In the genomic region with DNA sequence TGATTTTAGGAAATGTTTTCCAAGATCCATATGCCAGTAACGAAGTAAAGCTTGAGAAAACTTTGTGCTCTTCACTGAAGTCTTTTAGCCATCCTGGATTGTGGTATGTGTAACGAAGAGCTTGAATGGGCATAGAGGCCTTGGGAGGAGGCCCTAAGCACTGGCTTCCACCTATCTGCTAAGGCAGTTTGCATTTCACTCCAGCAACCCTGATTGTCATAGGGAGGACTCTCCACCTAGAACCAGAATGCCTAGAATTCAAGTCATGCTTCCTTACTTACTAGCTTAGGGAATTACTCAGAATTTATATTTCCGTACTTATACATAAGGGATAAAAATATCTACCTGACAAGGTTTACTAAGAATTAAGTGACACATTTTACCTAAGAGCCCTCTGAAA, we compare ENCODE assay signal across 2 cellular contexts.
TF ChIP-seq lines count a peak whose summit lies in the region.

No MANE protein-coding gene starts in this region.

TF ChIP-seq in GM23338, 12 proteins besides CTCF, POLR2A, EP300 and RAD21:
- TF ChIP-seq JUNB (IDR thresholded peaks at IDR 0.05; ENCODE audit: unreplicated experiment) (no peak), EZH2 (IDR thresholded peaks at IDR 0.05; ENCODE audit: low read depth, unreplicated experiment) (no peak), CREB1 (CRISPR knock-in tag; IDR thresholded peaks at IDR 0.05; ENCODE audit: low read depth) (no peak), POLR2AphosphoS5 (IDR thresholded peaks at IDR 0.05; ENCODE audit: low read depth) (no peak), NANOG (IDR thresholded peaks at IDR 0.05; ENCODE audit: borderline replicate concordance) (no peak), EZH2phosphoT487 (IDR thresholded peaks at IDR 0.05; ENCODE audit: unreplicated experiment) (no peak), STAT1 (IDR thresholded peaks at IDR 0.05; ENCODE audit: unreplicated experiment) (no peak)
- TF ChIP-seq, protein P1, sequence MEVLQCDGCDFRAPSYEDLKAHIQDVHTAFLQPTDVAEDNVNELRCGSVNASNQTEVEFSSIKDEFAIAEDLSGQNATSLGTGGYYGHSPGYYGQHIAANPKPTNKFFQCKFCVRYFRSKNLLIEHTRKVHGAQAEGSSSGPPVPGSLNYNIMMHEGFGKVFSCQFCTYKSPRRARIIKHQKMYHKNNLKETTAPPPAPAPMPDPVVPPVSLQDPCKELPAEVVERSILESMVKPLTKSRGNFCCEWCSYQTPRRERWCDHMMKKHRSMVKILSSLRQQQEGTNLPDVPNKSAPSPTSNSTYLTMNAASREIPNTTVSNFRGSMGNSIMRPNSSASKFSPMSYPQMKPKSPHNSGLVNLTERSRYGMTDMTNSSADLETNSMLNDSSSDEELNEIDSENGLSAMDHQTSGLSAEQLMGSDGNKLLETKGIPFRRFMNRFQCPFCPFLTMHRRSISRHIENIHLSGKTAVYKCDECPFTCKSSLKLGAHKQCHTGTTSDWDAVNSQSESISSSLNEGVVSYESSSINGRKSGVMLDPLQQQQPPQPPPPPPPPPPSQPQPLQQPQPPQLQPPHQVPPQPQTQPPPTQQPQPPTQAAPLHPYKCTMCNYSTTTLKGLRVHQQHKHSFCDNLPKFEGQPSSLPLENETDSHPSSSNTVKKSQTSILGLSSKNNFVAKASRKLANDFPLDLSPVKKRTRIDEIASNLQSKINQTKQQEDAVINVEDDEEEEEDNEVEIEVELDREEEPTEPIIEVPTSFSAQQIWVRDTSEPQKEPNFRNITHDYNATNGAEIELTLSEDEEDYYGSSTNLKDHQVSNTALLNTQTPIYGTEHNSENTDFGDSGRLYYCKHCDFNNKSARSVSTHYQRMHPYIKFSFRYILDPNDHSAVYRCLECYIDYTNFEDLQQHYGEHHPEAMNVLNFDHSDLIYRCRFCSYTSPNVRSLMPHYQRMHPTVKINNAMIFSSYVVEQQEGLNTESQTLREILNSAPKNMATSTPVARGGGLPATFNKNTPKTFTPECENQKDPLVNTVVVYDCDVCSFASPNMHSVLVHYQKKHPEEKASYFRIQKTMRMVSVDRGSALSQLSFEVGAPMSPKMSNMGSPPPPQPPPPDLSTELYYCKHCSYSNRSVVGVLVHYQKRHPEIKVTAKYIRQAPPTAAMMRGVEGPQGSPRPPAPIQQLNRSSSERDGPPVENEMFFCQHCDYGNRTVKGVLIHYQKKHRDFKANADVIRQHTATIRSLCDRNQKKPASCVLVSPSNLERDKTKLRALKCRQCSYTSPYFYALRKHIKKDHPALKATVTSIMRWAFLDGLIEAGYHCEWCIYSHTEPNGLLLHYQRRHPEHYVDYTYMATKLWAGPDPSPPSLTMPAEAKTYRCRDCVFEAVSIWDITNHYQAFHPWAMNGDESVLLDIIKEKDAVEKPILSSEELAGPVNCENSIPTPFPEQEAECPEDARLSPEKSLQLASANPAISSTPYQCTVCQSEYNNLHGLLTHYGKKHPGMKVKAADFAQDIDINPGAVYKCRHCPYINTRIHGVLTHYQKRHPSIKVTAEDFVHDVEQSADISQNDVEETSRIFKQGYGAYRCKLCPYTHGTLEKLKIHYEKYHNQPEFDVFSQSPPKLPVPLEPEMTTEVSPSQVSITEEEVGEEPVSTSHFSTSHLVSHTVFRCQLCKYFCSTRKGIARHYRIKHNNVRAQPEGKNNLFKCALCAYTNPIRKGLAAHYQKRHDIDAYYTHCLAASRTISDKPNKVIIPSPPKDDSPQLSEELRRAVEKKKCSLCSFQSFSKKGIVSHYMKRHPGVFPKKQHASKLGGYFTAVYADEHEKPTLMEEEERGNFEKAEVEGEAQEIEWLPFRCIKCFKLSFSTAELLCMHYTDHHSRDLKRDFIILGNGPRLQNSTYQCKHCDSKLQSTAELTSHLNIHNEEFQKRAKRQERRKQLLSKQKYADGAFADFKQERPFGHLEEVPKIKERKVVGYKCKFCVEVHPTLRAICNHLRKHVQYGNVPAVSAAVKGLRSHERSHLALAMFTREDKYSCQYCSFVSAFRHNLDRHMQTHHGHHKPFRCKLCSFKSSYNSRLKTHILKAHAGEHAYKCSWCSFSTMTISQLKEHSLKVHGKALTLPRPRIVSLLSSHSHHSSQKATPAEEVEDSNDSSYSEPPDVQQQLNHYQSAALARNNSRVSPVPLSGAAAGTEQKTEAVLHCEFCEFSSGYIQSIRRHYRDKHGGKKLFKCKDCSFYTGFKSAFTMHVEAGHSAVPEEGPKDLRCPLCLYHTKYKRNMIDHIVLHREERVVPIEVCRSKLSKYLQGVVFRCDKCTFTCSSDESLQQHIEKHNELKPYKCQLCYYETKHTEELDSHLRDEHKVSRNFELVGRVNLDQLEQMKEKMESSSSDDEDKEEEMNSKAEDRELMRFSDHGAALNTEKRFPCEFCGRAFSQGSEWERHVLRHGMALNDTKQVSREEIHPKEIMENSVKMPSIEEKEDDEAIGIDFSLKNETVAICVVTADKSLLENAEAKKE (CRISPR knock-in tag; IDR thresholded peaks at IDR 0.05), result no peak

TF ChIP-seq in IMR-90, 13 proteins besides CTCF, POLR2A, EP300 and RAD21:
- TF ChIP-seq CHD1 (IDR thresholded peaks at IDR 0.05; ENCODE audit: low read depth, low read length), result no peak
- TF ChIP-seq MAZ (IDR thresholded peaks at IDR 0.05; ENCODE audit: borderline replicate concordance, low read depth, low read length), result no peak
